Comparison of ENCODE assay signal across 27 cellular contexts in genomic region chr4:89312066-89312465, GRCh38.
"Had no signal": no experiment of that assay in that cellular context is flagged by ENCODE, and none has a peak within 500 bp of the region (broad histone marks: within the 10 kb centered on the region; RNA-seq: fewer than 3 reads in every experiment).

No MANE protein-coding gene starts in this region.

- H3K4me3 ChIP-seq: esophagus muscularis mucosa, left lung, lower lobe of right lung, pancreas, prostate gland, sigmoid colon, uterus had no signal

- H3K27me3 ChIP-seq: brain microvascular endothelial cell, esophagus muscularis mucosa, pancreas, uterus had no signal

- DNase-seq: activated CD4-positive, alpha-beta memory T cell treated with anti-CD3 and anti-CD28 coated beads, Interleukin-2, amount 10 ng/mL, durations not matched to agents 7 days and 5 days; activated CD4-positive, alpha-beta T cell treated with anti-CD3 and anti-CD28 coated beads for 1 hour; activated CD4-positive, alpha-beta T cell treated with anti-CD3 and anti-CD28 coated beads, Interleukin-2, amount 10 ng/mL, durations not matched to agents 7 days and 5 days; activated CD8-positive, alpha-beta memory T cell treated with anti-CD3 and anti-CD28 coated beads, Interleukin-2, amount 50 U/mL, for 48 hours; activated T-cell treated with anti-CD3 and anti-CD28 coated beads, Interleukin-2, amount 50 U/mL, for 24 hours; brain microvascular endothelial cell; caudate nucleus; effector CD4-positive, alpha-beta T cell; foreskin melanocyte; left lung; lower lobe of right lung; mesenchymal stem cell; naive thymus-derived CD8-positive, alpha-beta T cell; nucleus accumbens; pancreas; sigmoid colon; small intestine; stimulated activated CD4-positive, alpha-beta T cell treated with anti-CD3 and anti-CD28 coated beads, Interleukin-4, amount 100 ng/mL, for 24 hours; substantia nigra; T-helper 2 cell; uterus had no signal

- H3K9me3 ChIP-seq: esophagus muscularis mucosa, left lung, lower lobe of right lung, pancreas, prostate gland, sigmoid colon, uterus had no signal

- H3K4me1 ChIP-seq: pancreas, prostate gland, uterus had no signal

- H3K27ac ChIP-seq: brain microvascular endothelial cell, esophagus muscularis mucosa, left lung, lower lobe of right lung, pancreas, prostate gland, sigmoid colon, uterus had no signal

- H3K36me3 ChIP-seq: brain microvascular endothelial cell, esophagus muscularis mucosa, left lung, lower lobe of right lung, pancreas, prostate gland, sigmoid colon, uterus had no signal

- ATAC-seq: activated naive CD4-positive, alpha-beta T cell treated with anti-CD3 and anti-CD28 coated beads, Interleukin-2, amount 50 U/mL, for 72 hours; activated T-helper 17 cell treated with anti-CD3 and anti-CD28 coated beads, Interleukin-2, amount 50 U/mL, for 72 hours; left lung; lower lobe of right lung; naive thymus-derived CD8-positive, alpha-beta T cell; pancreas; stimulated activated effector memory CD8-positive, alpha-beta T cell treated with anti-CD3 and anti-CD28 coated beads, Interleukin-12 subunit alpha, Interleukin-12 subunit beta, amount 100 ng/mL, for 72 hours; WTC11 had no signal
